ENCODE assay signal across 9 cellular contexts in genomic region chr3:36792342-36792741, GRCh38. TPM values are rescaled to one million over a fixed set of nuclear protein-coding genes. Genes with fewer than 3 reads are reported as not detected.
DNase-seq lines count a peak whose midpoint lies in the region; ATAC-seq, FAIRE-seq and TF ChIP-seq lines count a peak whose summit lies in the region.
"Had no signal": no experiment of that assay in that cellular context is flagged by ENCODE, and none has a peak within 500 bp of the region (broad histone marks: within the 10 kb centered on the region; RNA-seq: fewer than 3 reads in every experiment).

No MANE protein-coding gene starts in this region.

- FAIRE-seq in GM19239 (lab: Jason Lieb, UNC): no peak

- H3K9me3 Mint-ChIP-seq in Calu3 (ENCODE audit: low read depth, unreplicated experiment): no peaks in the 10 kb centered on the region

- CTCF ChIA-PET in Calu3 (lab: Charles Lee): interaction anchor here (0.6 to 1.7 kb wide), 5 partner anchors 20 to 385 kb away, joined by 3 to 10 read pairs (median 3); no protein-coding TSS in a partner anchor

- H3K27me3 Mint-ChIP-seq in Calu3 (ENCODE audit: unreplicated experiment): peaks cover 75% of the 10 kb centered on the region

- H3K4me1 Mint-ChIP-seq in Calu3 (ENCODE audit: low read depth, unreplicated experiment): no peaks in the 10 kb centered on the region

- BruUV-seq in Calu3 (replicated peaks; lab: Mats Ljungman, UMichigan): no TSS peak

- ATAC-seq in stimulated activated naive CD8-positive, alpha-beta T cell treated with anti-CD3 and anti-CD28 coated beads, Interleukin-15, Interleukin-2, amounts not matched to agents 100 U/mL and 50 U/mL, for 24 hours: peak; percentile 33
- no peak for ATAC-seq in HG03520 (IDR thresholded peaks at IDR 0.05; ENCODE audit: unreplicated experiment)

- intact Hi-C loops in Calu3 (cut with micrococcal nuclease; ENCODE audit: unreplicated experiment): loop anchor here (2.0 kb wide), 2 partner anchors 76 to 166 kb away; no protein-coding TSS in a partner anchor

- H3K27ac ChIP-seq in caudate nucleus (ENCODE audit: low read depth, low read length): no peak overlapping the region

- H3K36me3 Mint-ChIP-seq in Calu3 (ENCODE audit: insufficient read depth, unreplicated experiment): no peaks in the 10 kb centered on the region

- H3K4me3 Mint-ChIP-seq in Calu3 (ENCODE audit: low read depth, unreplicated experiment): no peak overlapping the region

- TF ChIP-seq CTCF in Calu3 (IDR thresholded peaks at IDR 0.05; ENCODE audit: unreplicated experiment): no peak

- DNase-seq in Calu3 (peak; percentile 48), GM19239 (ENCODE audit: insufficient read length, low spot score) (peak; percentile 12), NCI-H524 (lab: John Stamatoyannopoulos, UW) (peak; percentile 50 to 71), dermis microvascular lymphatic vessel endothelial cell (ENCODE audit: low read depth in 2 of 2) (peak; percentile 5 to 50), caudate nucleus (lab: John Stamatoyannopoulos, UW) (no peak), retina (no peak)
- peak; percentile 18 for DNase-seq in stimulated activated naive CD8-positive, alpha-beta T cell treated with anti-CD3 and anti-CD28 coated beads, Interleukin-15, Interleukin-2, amounts not matched to agents 100 U/mL and 50 U/mL, for 24 hours
- DNase-seq: left cardiac atrium had no signal

- no peak overlapping the region for H3K27ac Mint-ChIP-seq in Calu3 (ENCODE audit: unreplicated experiment)

RNA-seq across cellular contexts. Expression of gene DCLK3, which starts 28.0 kb away (rescaled TPM):
- total RNA-seq in Calu3 (2022) (not detected in 2 replicates), dermis microvascular lymphatic vessel endothelial cell (not detected in 2 replicates)

Comparison
In these comparisons a context has a peak if more than half of its experiments do, and no peak if none do; other contexts are left out.
1. DNase-seq: peak in Calu3 (single experiment), GM19239 (single experiment), NCI-H524 (2 of 2), dermis microvascular lymphatic vessel endothelial cell (2 of 2) and stimulated activated naive CD8-positive, alpha-beta T cell treated with anti-CD3 and anti-CD28 coated beads, Interleukin-15, Interleukin-2, amounts not matched to agents 100 U/mL and 50 U/mL, for 24 hours (single experiment); none in caudate nucleus (0 of 61) and retina (single experiment).